Comparison of ENCODE assay signal across 9 cellular contexts in the genomic region with DNA sequence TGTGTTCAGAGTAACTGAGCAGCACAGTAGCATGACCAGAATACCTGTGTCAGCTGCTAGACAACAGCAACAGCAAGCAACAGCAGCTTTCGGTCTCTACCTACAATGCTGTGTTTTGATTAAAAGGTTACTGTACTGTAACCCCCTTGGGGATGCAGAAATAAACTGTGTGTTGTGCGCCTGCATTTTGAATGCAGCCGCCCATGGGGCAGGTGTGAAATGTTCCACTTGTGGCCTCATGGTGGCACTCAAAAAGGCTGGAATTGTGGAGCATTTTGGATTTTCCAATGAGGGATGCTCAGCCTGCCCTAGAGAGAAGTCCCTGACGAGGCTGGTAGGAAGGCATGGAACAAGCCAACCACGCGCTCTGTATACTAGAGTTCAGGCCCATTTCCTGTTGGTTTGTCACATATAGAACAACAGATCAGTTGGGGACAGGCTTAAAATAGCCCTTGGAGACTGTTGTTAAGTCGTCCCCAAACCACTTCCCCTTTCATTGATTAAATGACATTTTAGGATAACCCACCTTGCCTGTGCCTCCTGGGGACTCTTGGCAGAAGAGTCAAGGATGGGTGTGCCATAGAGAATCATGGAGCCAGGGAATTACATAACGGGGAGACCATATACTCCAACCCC. TPM values are rescaled to one million over a fixed set of nuclear protein-coding genes. Genes with fewer than 3 reads are reported as not detected.
A peak's percentile ranks its signal among the peaks of the same experiment; 100 is the strongest.
DNase-seq lines count a peak whose midpoint lies in the region; ATAC-seq, FAIRE-seq and TF ChIP-seq lines count a peak whose summit lies in the region.
"Had no signal": no experiment of that assay in that cellular context is flagged by ENCODE, and none has a peak within 500 bp of the region (broad histone marks: within the 10 kb centered on the region; RNA-seq: fewer than 3 reads in every experiment).

No MANE protein-coding gene starts in this region.

- WGBS in K562 (ENCODE audit: insufficient coverage, low coverage, missing lambda C conversion rate): 46% methylated on average over 8 of the region's 8 CpGs

- H3K4me2 ChIP-seq in GM23338 (no peak overlapping the region), KMS-11 (no peak overlapping the region), K562 (ENCODE audit: insufficient read depth, low read length) (no peak overlapping the region)

- TF ChIP-seq CTCF in GM23338 (conservative IDR thresholded peaks at IDR 0.05; ENCODE audit: low read depth in 2 of 2) (peak; percentile 53 to 65), KMS-11 (conservative IDR thresholded peaks at IDR 0.05; ENCODE audit: low read depth, low read length) (0 out of 2 replicates have a peak, but pooled peaks have one; percentile 7), K562 (IDR thresholded peaks at IDR 0.05 in 2 of 3, conservative IDR thresholded peaks at IDR 0.05 in 1 of 3; ENCODE audit: insufficient read depth in 2 of 3, low read depth in 1 of 3, low read length in 3 of 3) (peak; percentile 26 to 62 (median 53)), osteocyte (IDR thresholded peaks at IDR 0.05) (peak; percentile 11)

- peaks cover 4% of the 10 kb centered on the region; the same call in 1 of the 2 replicates for H3K9me2 ChIP-seq in GM23338 (ENCODE audit: insufficient read depth)

- H4K20me1 ChIP-seq in GM23338 (replicated peaks; ENCODE audit: insufficient read depth): no peaks in the 10 kb centered on the region
- no peaks in the 10 kb centered on the region for H4K20me1 ChIP-seq in KMS-11 (ENCODE audit: insufficient read depth)
- no peaks in the 10 kb centered on the region; the same call in 1 of the 2 replicates for H4K20me1 ChIP-seq in K562 (replicated peaks; ENCODE audit: control insufficient read depth, insufficient read depth, low read length)

- H3K4me3 Mint-ChIP-seq in GM23338 (no peak overlapping the region), osteocyte (ENCODE audit: unreplicated experiment) (no peak overlapping the region)
- no peak overlapping the region for H3K4me3 Mint-ChIP-seq in CD8-positive, alpha-beta memory T cell

- H3K36me3 Mint-ChIP-seq in GM23338 (ENCODE audit: low read depth): peaks cover 11% of the 10 kb centered on the region; the same call in 1 of the 3 replicates
- H3K36me3 Mint-ChIP-seq in osteocyte (ENCODE audit: unreplicated experiment): peaks cover 12% of the 10 kb centered on the region
- H3K36me3 Mint-ChIP-seq in CD8-positive, alpha-beta memory T cell: peaks cover 0 to 27% (median 6%) of the 10 kb centered on the region in 3 donors

- H3K4me3 ChIP-seq in GM23338 (no peak overlapping the region), KMS-11 (IDR thresholded peaks at IDR 0.05; ENCODE audit: insufficient read depth, low read depth, low read length) (no peak overlapping the region), K562 (no peak overlapping the region)
- no peak overlapping the region for H3K4me3 ChIP-seq in CD8-positive, alpha-beta memory T cell (ENCODE audit: low read length)
- H3K4me3 ChIP-seq: lung had no signal

- H3K9ac ChIP-seq in KMS-11 (no peak overlapping the region), K562 (ENCODE audit: insufficient read depth in 1 of 2, low read depth in 2 of 2, low read length in 2 of 2) (no peak overlapping the region)

- no peaks in the 10 kb centered on the region for H3K9me3 Mint-ChIP-seq in GM23338
- no peaks in the 10 kb centered on the region for H3K9me3 Mint-ChIP-seq in osteocyte (ENCODE audit: unreplicated experiment)
- no peaks in the 10 kb centered on the region for H3K9me3 Mint-ChIP-seq in CD8-positive, alpha-beta memory T cell

- in situ Hi-C loops in K562 (cut with MboI): no loop called here

- H3K79me2 ChIP-seq in GM23338 (replicated peaks; ENCODE audit: insufficient read depth) (no peaks in the 10 kb centered on the region), KMS-11 (ENCODE audit: insufficient read depth, low read depth) (no peaks in the 10 kb centered on the region), K562 (ENCODE audit: control insufficient read depth, insufficient read depth, low read length) (no peaks in the 10 kb centered on the region)

- no peak overlapping the region for H3K27ac Mint-ChIP-seq in GM23338
- no peak overlapping the region for H3K27ac Mint-ChIP-seq in osteocyte (ENCODE audit: unreplicated experiment)
- peak overlapping the region in 3 of 8 donors; percentile 63 to 68 (median 68) for H3K27ac Mint-ChIP-seq in CD8-positive, alpha-beta memory T cell

- H3K9me3 ChIP-seq in K562 (replicated peaks; ENCODE audit: control insufficient read depth, insufficient read depth, low read depth, low read length): no peaks in the 10 kb centered on the region
- H3K9me3 ChIP-seq in CD8-positive, alpha-beta memory T cell (ENCODE audit: low read length): no peaks in the 10 kb centered on the region

- no peak overlapping the region for H2AFZ ChIP-seq in GM23338
- no peak overlapping the region for H2AFZ ChIP-seq in KMS-11 (ENCODE audit: low read depth)
- no peak overlapping the region; the same call in 1 of the 2 replicates for H2AFZ ChIP-seq in K562 (ENCODE audit: low read depth, low read length)

- H3K27me3 ChIP-seq in GM23338 (ENCODE audit: insufficient read depth): no peaks in the 10 kb centered on the region
- no peaks in the 10 kb centered on the region for H3K27me3 ChIP-seq in KMS-11 (ENCODE audit: insufficient read depth, low read depth)
- H3K27me3 ChIP-seq in K562 (ENCODE audit: control insufficient read depth in 2 of 2, insufficient read depth in 2 of 2, low read length in 2 of 2): peaks cover 0 to 2% of the 10 kb centered on the region in 2 experiments; a peak in 1 of 5 replicates
- H3K27me3 ChIP-seq in CD8-positive, alpha-beta memory T cell (ENCODE audit: insufficient read depth, low read length, poor library complexity, severe bottlenecking): no peaks in the 10 kb centered on the region

- peaks cover 8% of the 10 kb centered on the region for H3K4me1 Mint-ChIP-seq in GM23338
- H3K4me1 Mint-ChIP-seq in osteocyte (ENCODE audit: unreplicated experiment): no peaks in the 10 kb centered on the region
- peaks cover 8 to 11% (median 10%) of the 10 kb centered on the region in 3 donors for H3K4me1 Mint-ChIP-seq in CD8-positive, alpha-beta memory T cell

- DNase-seq in DMS153 (lab: John Stamatoyannopoulos, UW) (peak; percentile 2), DMS153 treated with DMSO at 0.1 percent for 48 hours (lab: John Stamatoyannopoulos, UW; ENCODE audit: unreplicated experiment) (no peak), GM23338 (ENCODE audit: low spot score) (peak; percentile 62), K562 (ENCODE audit: extremely low read depth in 1 of 4, low spot score in 3 of 4) (peak in 3 of 4 experiments; percentile 25 to 35 (median 34)), osteocyte (ENCODE audit: extremely low spot score, unreplicated experiment) (no peak)
- DNase-seq in CD8-positive, alpha-beta memory T cell: no peak
- DNase-seq in activated T-cell treated with anti-CD3 and anti-CD28 coated beads, Interleukin-2, amount 50 U/mL, for 1 hour: no peak

- H3K27me3 Mint-ChIP-seq in GM23338 (ENCODE audit: insufficient read depth, low read depth, poor library complexity) (peaks cover 7% of the 10 kb centered on the region), osteocyte (ENCODE audit: unreplicated experiment) (peaks cover 8% of the 10 kb centered on the region)
- H3K27me3 Mint-ChIP-seq in CD8-positive, alpha-beta memory T cell: peaks cover 0 to 1% of the 10 kb centered on the region in 2 donors

- POLR2A ChIA-PET in K562 (lab: Yijun Ruan, JAX): interaction anchor here (0.7 to 1.4 kb wide), 4 partner anchors 9 to 115 kb away, joined by 3 read pairs; no protein-coding TSS in a partner anchor
- POLR2A ChIA-PET in CD8-positive, alpha-beta memory T cell (lab: Charles Lee): no interaction called here

- TF ChIP-seq RAD21 in K562 (CRISPR knock-in tag; conservative IDR thresholded peaks at IDR 0.05 in 1 of 2, IDR thresholded peaks at IDR 0.05 in 1 of 2): peak in 1 of 2 experiments; percentile 43; a peak in 3 of 4 replicates

- peak; percentile 49; the same call in 2 of the 3 replicates for ATAC-seq in GM23338
- ATAC-seq in K562: peak; percentile 41

- peak; percentile 86 for FAIRE-seq in K562 (lab: Jason Lieb, UNC)

- no peaks in the 10 kb centered on the region; the same call in none of the 2 replicates for H3K36me3 ChIP-seq in GM23338 (ENCODE audit: insufficient read depth)
- H3K36me3 ChIP-seq in KMS-11 (ENCODE audit: insufficient read depth): no peaks in the 10 kb centered on the region
- no peaks in the 10 kb centered on the region for H3K36me3 ChIP-seq in K562 (ENCODE audit: control insufficient read depth, insufficient read depth, low read length)
- no peaks in the 10 kb centered on the region for H3K36me3 ChIP-seq in CD8-positive, alpha-beta memory T cell (ENCODE audit: insufficient read depth, low read length)

- H3F3A ChIP-seq in GM23338 (replicated peaks; ENCODE audit: low read depth): no peaks in the 10 kb centered on the region

- intact Hi-C loops in K562 (cut with micrococcal nuclease): loop anchor here (5.0 kb wide), 2 partner anchors 82 to 107 kb away; a partner anchor contains a TSS

- H3K27ac ChIP-seq in GM23338 (ENCODE audit: low read depth): no peak overlapping the region
- no peak overlapping the region for H3K27ac ChIP-seq in KMS-11
- H3K27ac ChIP-seq in K562 (ENCODE audit: extremely low read depth, low read depth, low read length): no peak overlapping the region
- no peak overlapping the region for H3K27ac ChIP-seq in CD8-positive, alpha-beta memory T cell (ENCODE audit: low read depth, low read length)

- no peak for TF ChIP-seq POLR2A in K562 (conservative IDR thresholded peaks at IDR 0.05)

- TF ChIP-seq EP300 in K562 (IDR thresholded peaks at IDR 0.05; ENCODE audit: low read length): no peak

- H3K4me1 ChIP-seq in GM23338 (ENCODE audit: insufficient read depth) (no peaks in the 10 kb centered on the region), KMS-11 (ENCODE audit: low read depth, poor library complexity, severe bottlenecking) (peaks cover 16% of the 10 kb centered on the region), K562 (replicated peaks in 1 of 2; ENCODE audit: control insufficient read depth in 2 of 2, insufficient read depth in 2 of 2, low read length in 2 of 2) (peaks cover 0 to 15% of the 10 kb centered on the region in 2 experiments; a peak in 3 of 5 replicates)
- no peaks in the 10 kb centered on the region for H3K4me1 ChIP-seq in CD8-positive, alpha-beta memory T cell (ENCODE audit: insufficient read depth, low read length)

- CTCF ChIA-PET in K562 (lab: Yijun Ruan, JAX; ENCODE audit: low intra/inter-chr PET ratio): interaction anchor here (2.2 kb wide), 1 partner anchor 109 kb away, joined by 7 read pairs; no protein-coding TSS in a partner anchor
- CTCF ChIA-PET in CD8-positive, alpha-beta memory T cell (lab: Charles Lee): no interaction called here

- no TSS peak for BruUV-seq in K562 (replicated peaks; lab: Mats Ljungman, UMichigan)

- no peaks in the 10 kb centered on the region for H3K9me1 ChIP-seq in K562 (ENCODE audit: control insufficient read depth, insufficient read depth, low read length)

RNA-seq across cellular contexts. Expression of a gene that starts 27.1 kb away (rescaled TPM):
- total RNA-seq in GM23338 (2014; rRNA removed; shearing (Covaris generic)): 52.1 and 55.0 TPM in 2 replicates
- 46.6 and 52.6 TPM in 2 replicates for polyA plus RNA-seq in GM23338 (2016; fragmentation: Nextera tagmentation; extraction: Ambion mirVana)
- 13.2 and 19.1 TPM in 2 replicates for total RNA-seq in K562 (2011; cell fraction: chromatin; rRNA removed; ENCODE audit: low replicate concordance)
- total RNA-seq in K562 (2011; cell fraction: nucleolus; rRNA removed): 15.3 and 21.4 TPM in 2 replicates
- total RNA-seq in K562 (2011; cell fraction: nucleoplasm; rRNA removed): 16.1 and 19.9 TPM in 2 replicates
- total RNA-seq in K562 (2014; rRNA removed): 5.1 and 5.8 TPM in 2 replicates
- 5.7 and 8.2 TPM in 2 replicates for total RNA-seq in K562 (2014; rRNA removed; fragmentation: Illumina TruSeq; extraction: Trizol)
- total RNA-seq in K562 (2015; rRNA removed; fragmentation: Illumina TruSeq; extraction: Trizol): 7.2 and 7.8 TPM in 2 replicates
- 8.1 and 10.0 TPM in 2 replicates for total RNA-seq in K562 (2021)
- polyA plus RNA-seq in K562 (2011; rRNA removed): 8.1 TPM in 2 replicates
- polyA plus RNA-seq in K562 (2011; cell fraction: cytosol; rRNA removed): 4.1 and 5.1 TPM in 2 replicates
- polyA plus RNA-seq in K562 (2011; cell fraction: nucleus; rRNA removed): 12.2 and 20.2 TPM in 2 replicates
- 9.6 and 13.4 TPM in 2 replicates for polyA plus RNA-seq in K562 (2012)
- polyA plus RNA-seq in K562 (2014; fragmentation: Illumina TruSeq; extraction: Trizol): 6.6 TPM in 2 replicates
- polyA plus RNA-seq in K562 (2014; fragmentation: Nextera tagmentation; extraction: Ambion mirVana): 10 to 100 TPM; 12.2 to 14.8 TPM
- polyA plus RNA-seq in K562 (2014; rRNA removed): 5.4 and 6.8 TPM in 2 replicates
- polyA minus RNA-seq in K562 (2011; rRNA and poly(A)+ RNA removed): 2.9 and 4.1 TPM in 2 replicates
- 2.6 and 3.1 TPM in 2 replicates for polyA minus RNA-seq in K562 (2011; cell fraction: cytosol; rRNA and poly(A)+ RNA removed)
- polyA minus RNA-seq in K562 (2011; cell fraction: nucleus; rRNA and poly(A)+ RNA removed): 3.3 and 4.4 TPM in 2 replicates
- total RNA-seq in osteocyte: 68.9 and 75.2 TPM in 2 replicates
- total RNA-seq in CD8-positive, alpha-beta memory T cell: 10 to 100 TPM; 26.6 to 27.4 TPM
- 23.4 TPM for polyA plus RNA-seq in CD8-positive, alpha-beta memory T cell

RNA-seq across cellular contexts. Expression of a gene that starts 44.2 kb away (rescaled TPM):
- 18.5 and 23.7 TPM in 2 replicates for total RNA-seq in GM23338 (2014; rRNA removed; shearing (Covaris generic))
- 32.0 and 32.2 TPM in 2 replicates for polyA plus RNA-seq in GM23338 (2016; fragmentation: Nextera tagmentation; extraction: Ambion mirVana)
- 7.4 and 16.0 TPM in 2 replicates for total RNA-seq in K562 (2011; cell fraction: chromatin; rRNA removed; ENCODE audit: low replicate concordance)
- total RNA-seq in K562 (2011; cell fraction: nucleolus; rRNA removed): 4.8 and 6.1 TPM in 2 replicates
- total RNA-seq in K562 (2011; cell fraction: nucleoplasm; rRNA removed): 7.6 and 15.8 TPM in 2 replicates
- total RNA-seq in K562 (2014; rRNA removed): 25.2 and 25.7 TPM in 2 replicates
- total RNA-seq in K562 (2014; rRNA removed; fragmentation: Illumina TruSeq; extraction: Trizol): 37.5 and 42.3 TPM in 2 replicates
- 37.7 and 40.9 TPM in 2 replicates for total RNA-seq in K562 (2015; rRNA removed; fragmentation: Illumina TruSeq; extraction: Trizol)
- total RNA-seq in K562 (2021): 28.7 and 29.4 TPM in 2 replicates
- 18.3 and 25.9 TPM in 2 replicates for polyA plus RNA-seq in K562 (2011; rRNA removed)
- polyA plus RNA-seq in K562 (2011; cell fraction: cytosol; rRNA removed): 5.5 and 9.5 TPM in 2 replicates
- polyA plus RNA-seq in K562 (2011; cell fraction: nucleus; rRNA removed): 5.8 and 7.7 TPM in 2 replicates
- 18.5 and 24.7 TPM in 2 replicates for polyA plus RNA-seq in K562 (2012)
- polyA plus RNA-seq in K562 (2014; fragmentation: Illumina TruSeq; extraction: Trizol): 33.2 and 41.3 TPM in 2 replicates
- 10 to 100 TPM; 23.9 to 30.8 TPM for polyA plus RNA-seq in K562 (2014; fragmentation: Nextera tagmentation; extraction: Ambion mirVana)
- polyA plus RNA-seq in K562 (2014; rRNA removed): 26.0 and 29.0 TPM in 2 replicates
- 19.6 and 21.9 TPM in 2 replicates for polyA minus RNA-seq in K562 (2011; rRNA and poly(A)+ RNA removed)
- polyA minus RNA-seq in K562 (2011; cell fraction: cytosol; rRNA and poly(A)+ RNA removed): 5.7 and 9.2 TPM in 2 replicates
- 5.5 and 7.4 TPM in 2 replicates for polyA minus RNA-seq in K562 (2011; cell fraction: nucleus; rRNA and poly(A)+ RNA removed)
- 14.9 and 15.2 TPM in 2 replicates for total RNA-seq in osteocyte
- total RNA-seq in CD8-positive, alpha-beta memory T cell: 10 to 100 TPM; 22.3 to 23.5 TPM
- polyA plus RNA-seq in CD8-positive, alpha-beta memory T cell: 13.4 TPM

Comparison
In these comparisons a context has a peak if more than half of its experiments do, and no peak if none do; other contexts are left out.
1. DNase-seq: peak in DMS153 (single experiment), GM23338 (single experiment) and K562 (3 of 4); none in DMS153 treated with DMSO at 0.1 percent for 48 hours (single experiment), osteocyte (single experiment), CD8-positive, alpha-beta memory T cell (0 of 5) and activated T-cell treated with anti-CD3 and anti-CD28 coated beads, Interleukin-2, amount 50 U/mL, for 1 hour (single experiment).
2. CTCF ChIP-seq: peak in every context shown above with its lines; median percentile 59 in GM23338; 53 in K562; 11 in osteocyte; 7 in KMS-11.